Comparison of ENCODE assay signal across 8 cellular contexts in genomic region chr3:132256984-132257383, GRCh38.
DNase-seq lines count a peak whose midpoint lies in the region; ATAC-seq and TF ChIP-seq lines count a peak whose summit lies in the region.

No MANE protein-coding gene starts in this region.

- no peak overlapping the region for H3K27ac Mint-ChIP-seq in activated T-cell treated with anti-CD3 and anti-CD28 coated beads, Interleukin-2, amount 50 U/mL, for 24 hours

- ATAC-seq in Right ventricle myocardium inferior (peak; percentile 31), GM18502 (IDR thresholded peaks at IDR 0.05; ENCODE audit: poor library complexity, unreplicated experiment) (no peak)

- intact Hi-C loops in Right ventricle myocardium inferior (cut with DNase I) = loop anchor here (5.0 kb wide), 1 partner anchor 140 kb away; no protein-coding TSS in a partner anchor

- DNase-seq in Right ventricle myocardium inferior (ENCODE audit: missing footprints) (no peak), right atrium auricular region (ENCODE audit: low spot score) (no peak), RPMI7951 (ENCODE audit: low read depth) (peak; percentile 50), foreskin fibroblast (peak; percentile 63 to 83), retina (peak; percentile 8), GM13977 (ENCODE audit: low spot score) (no peak)
- DNase-seq in activated T-cell treated with anti-CD3 and anti-CD28 coated beads, Interleukin-2, amount 50 U/mL, for 24 hours = no peak

- in situ Hi-C loops in GM13977 (cut with MboI; ENCODE audit: low pct_unique_long_range_greater_than_20kb, low sequenced_read_pairs, unreplicated experiment) = loop anchor here (10.0 kb wide), 1 partner anchor 88 kb away; no protein-coding TSS in a partner anchor

- no peaks in the 10 kb centered on the region for H3K27me3 ChIP-seq in right atrium auricular region

- H3K4me3 Mint-ChIP-seq in activated T-cell treated with anti-CD3 and anti-CD28 coated beads, Interleukin-2, amount 50 U/mL, for 24 hours = no peak overlapping the region

- H3K4me1 Mint-ChIP-seq in activated T-cell treated with anti-CD3 and anti-CD28 coated beads, Interleukin-2, amount 50 U/mL, for 24 hours (ENCODE audit: low read depth) = no peaks in the 10 kb centered on the region

- H3K9me3 Mint-ChIP-seq in activated T-cell treated with anti-CD3 and anti-CD28 coated beads, Interleukin-2, amount 50 U/mL, for 24 hours = no peaks in the 10 kb centered on the region

- no peaks in the 10 kb centered on the region for H3K36me3 ChIP-seq in right atrium auricular region

- H3K36me3 Mint-ChIP-seq in activated T-cell treated with anti-CD3 and anti-CD28 coated beads, Interleukin-2, amount 50 U/mL, for 24 hours (ENCODE audit: low read depth) = no peaks in the 10 kb centered on the region

- TF ChIP-seq CTCF in right atrium auricular region (IDR thresholded peaks at IDR 0.05) (peak in 1 of 2 donors; percentile 66), foreskin fibroblast (IDR thresholded peaks at IDR 0.05; ENCODE audit: low read depth, low read length) (peak; percentile 44), GM13977 (IDR thresholded peaks at IDR 0.05; ENCODE audit: extremely low read depth, insufficient read depth, missing control alignments) (no peak)

- H3K27ac ChIP-seq in right atrium auricular region = no peak overlapping the region

- peaks cover 2% of the 10 kb centered on the region for H3K27me3 Mint-ChIP-seq in activated T-cell treated with anti-CD3 and anti-CD28 coated beads, Interleukin-2, amount 50 U/mL, for 24 hours

- H3K4me3 ChIP-seq in right atrium auricular region = no peak overlapping the region
- no peak overlapping the region for H3K4me3 ChIP-seq in foreskin fibroblast (ENCODE audit: low read depth in 1 of 2, low read length in 2 of 2)

- no peaks in the 10 kb centered on the region for H3K9me3 ChIP-seq in right atrium auricular region

- no peaks in the 10 kb centered on the region for H3K4me1 ChIP-seq in right atrium auricular region

Comparison
In these comparisons a context has a peak if more than half of its experiments do, and no peak if none do; other contexts are left out.
1. DNase-seq: peak in RPMI7951 (single experiment), foreskin fibroblast (2 of 2) and retina (single experiment); none in Right ventricle myocardium inferior (single experiment), right atrium auricular region (single experiment), GM13977 (single experiment) and activated T-cell treated with anti-CD3 and anti-CD28 coated beads, Interleukin-2, amount 50 U/mL, for 24 hours (single experiment).